ENCODE assay signal across 34 cellular contexts in the genomic region with DNA sequence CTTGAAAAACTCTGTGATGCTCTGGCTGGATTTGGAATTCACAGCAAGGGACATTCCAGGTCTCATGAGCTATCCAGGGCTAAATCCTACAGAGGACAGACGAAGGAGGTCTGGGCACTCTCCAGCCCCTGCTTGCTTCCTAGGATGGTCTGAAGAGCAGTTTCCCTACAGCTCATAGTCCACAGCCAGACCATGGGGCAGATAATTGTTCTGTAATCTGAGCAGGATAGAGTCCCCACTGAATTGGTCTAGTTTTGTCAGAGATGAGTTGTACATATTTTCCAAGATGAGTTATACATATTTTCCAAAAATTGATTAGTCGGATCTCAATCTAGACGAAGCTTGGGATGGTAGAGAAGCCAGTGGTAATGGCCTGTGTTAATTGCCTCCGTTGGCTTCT.
"Had no signal": no experiment of that assay in that cellular context is flagged by ENCODE, and none has a peak within 500 bp of the region (broad histone marks: within the 10 kb centered on the region; RNA-seq: fewer than 3 reads in every experiment).

No MANE protein-coding gene starts in this region.

- ATAC-seq: activated CD4-positive, CD25-positive, alpha-beta regulatory T cell treated with anti-CD3 and anti-CD28 coated beads, Interleukin-2, amount 50 U/mL, for 24 hours; body of pancreas; gastroesophageal sphincter; naive thymus-derived CD8-positive, alpha-beta T cell; psoas muscle; stimulated activated naive CD8-positive, alpha-beta T cell treated with anti-CD3 and anti-CD28 coated beads, Interleukin-15, Interleukin-2, amounts not matched to agents 100 U/mL and 50 U/mL, for 24 hours had no signal

- H3K27me3 ChIP-seq: adrenal gland, body of pancreas, cardiac muscle cell, dorsolateral prefrontal cortex, gastroesophageal sphincter, hepatocyte, right atrium auricular region, uterus had no signal

- FAIRE-seq: kidney, TTC549 had no signal

- DNase-seq: activated CD4-positive, alpha-beta memory T cell treated with anti-CD3 and anti-CD28 coated beads for 36 hours; activated CD4-positive, alpha-beta T cell treated with anti-CD3 and anti-CD28 coated beads for 48 hours; activated CD8-positive, alpha-beta memory T cell treated with anti-CD3 and anti-CD28 coated beads, Interleukin-2, amount 50 U/mL, for 4 hours; activated effector memory CD4-positive, alpha-beta T cell treated with anti-CD3 and anti-CD28 coated beads, Interleukin-2, amount 50 U/mL, for 16 hours; activated naive CD4-positive, alpha-beta T cell treated with anti-CD3 and anti-CD28 coated beads for 36 hours; activated naive CD8-positive, alpha-beta T cell treated with anti-CD3 and anti-CD28 coated beads for 36 hours; activated T-cell treated with anti-CD3 and anti-CD28 coated beads, Interleukin-2, amount 50 U/mL, for 1 hour; adrenal gland; aorta; body of pancreas; cerebellar nuclear complex; dorsolateral prefrontal cortex; effector memory CD4-positive, alpha-beta T cell; erythroblast; kidney; midbrain; naive thymus-derived CD8-positive, alpha-beta T cell; nucleus accumbens; psoas muscle; stimulated activated CD4-positive, alpha-beta T cell treated with anti-CD3 and anti-CD28 coated beads, Interleukin-12 subunit alpha, Interleukin-12 subunit beta, amount 100 ng/mL, for 4 hours; stimulated activated CD4-positive, alpha-beta T cell treated with anti-CD3 and anti-CD28 coated beads, Interleukin-4, amount 100 ng/mL, for 1 hour; stimulated activated naive CD8-positive, alpha-beta T cell treated with anti-CD3 and anti-CD28 coated beads, Interleukin-15, Interleukin-2, amounts not matched to agents 100 U/mL and 50 U/mL, for 24 hours; T-helper 9 cell; uterus; WERI-Rb-1 had no signal

- H2AFZ ChIP-seq: hepatocyte, parathyroid adenoma had no signal

- H3K4me1 ChIP-seq: adrenal gland, body of pancreas, gastroesophageal sphincter, parathyroid adenoma, psoas muscle, uterus had no signal

- H3K9me3 ChIP-seq: adrenal gland, body of pancreas, gastroesophageal sphincter, psoas muscle, right atrium auricular region, thoracic aorta, uterus had no signal

- H3K79me2 ChIP-seq: hepatocyte, parathyroid adenoma had no signal

- H3K9ac ChIP-seq: parathyroid adenoma had no signal

- H3K4me3 ChIP-seq: adrenal gland, body of pancreas, cardiac muscle cell, coronary artery, dorsolateral prefrontal cortex, gastroesophageal sphincter, hepatocyte, psoas muscle, right atrium auricular region, thoracic aorta, uterus had no signal

- H3K27ac ChIP-seq: adrenal gland, body of pancreas, cardiac muscle cell, coronary artery, gastroesophageal sphincter, parathyroid adenoma, psoas muscle, right atrium auricular region, thoracic aorta, uterus, WERI-Rb-1 had no signal

- H3K36me3 ChIP-seq: adrenal gland, cardiac muscle cell, gastroesophageal sphincter, right atrium auricular region, thoracic aorta, uterus, WERI-Rb-1 had no signal
